In the genomic region with DNA sequence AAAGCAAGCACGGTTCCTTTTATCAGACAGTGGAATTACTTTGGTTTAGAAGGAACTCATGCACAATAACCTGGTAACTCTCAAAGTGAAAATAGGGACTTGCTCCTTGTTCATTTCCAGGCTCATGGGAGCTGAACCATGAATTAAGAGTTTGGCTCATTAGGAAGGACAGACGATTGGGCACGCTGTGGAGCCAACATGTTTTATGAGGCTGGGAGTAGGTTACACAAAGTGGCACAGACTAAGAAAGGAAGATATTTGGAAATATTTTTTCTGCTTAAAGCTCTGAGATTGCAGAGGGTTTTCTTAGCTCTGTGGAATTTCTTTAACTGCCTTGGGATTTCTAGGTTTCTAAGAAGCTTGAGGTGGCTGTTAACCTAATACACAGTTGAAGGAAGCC, we compare ENCODE assay signal across 28 cellular contexts.
DNase-seq lines count a peak whose midpoint lies in the region; ATAC-seq and TF ChIP-seq lines count a peak whose summit lies in the region.
"Had no signal": no experiment of that assay in that cellular context is flagged by ENCODE, and none has a peak within 500 bp of the region (broad histone marks: within the 10 kb centered on the region; RNA-seq: fewer than 3 reads in every experiment).

No MANE protein-coding gene starts in this region.

- no peak overlapping the region for H3K4me3 Mint-ChIP-seq in T-helper 2 cell treated with Interferon-gamma antibody and Interleukin-4, amounts not matched to agents 5 μg/mL and 100 μg/mL, for 36 hours
- H3K4me3 Mint-ChIP-seq: activated B cell treated with CpG ODN at 0.5 μM for 24 hours; activated naive CD8-positive, alpha-beta T cell; activated T-helper 17 cell treated with anti-CD3 and anti-CD28 coated beads, Interleukin-2, amount 50 U/mL, for 72 hours; natural killer cell treated with Interleukin-12 subunit alpha and Interleukin-12 subunit beta and Interleukin-15 and Interleukin-18, amount 100 ng/mL, for 72 hours had no signal

- intact Hi-C loops in left ventricle myocardium inferior (cut with micrococcal nuclease), result no loop called here
- intact Hi-C loops in Right ventricle myocardium inferior (cut with DNase I), result no loop called here
- intact Hi-C loops in esophagus muscularis mucosa (cut with DNase I), result no loop called here

- H3K36me3 Mint-ChIP-seq in T-helper 2 cell treated with Interferon-gamma antibody and Interleukin-4, amounts not matched to agents 5 μg/mL and 100 μg/mL, for 36 hours (ENCODE audit: low read depth), result no peaks in the 10 kb centered on the region
- H3K36me3 Mint-ChIP-seq: activated naive CD8-positive, alpha-beta T cell; natural killer cell treated with Interleukin-12 subunit alpha and Interleukin-12 subunit beta and Interleukin-15 and Interleukin-18, amount 100 ng/mL, for 72 hours had no signal

- peaks cover 61% of the 10 kb centered on the region for H3K4me1 ChIP-seq in left ventricle myocardium inferior
- H3K4me1 ChIP-seq in esophagus muscularis mucosa, result peaks cover 9 to 28% (median 20%) of the 10 kb centered on the region in 4 donors
- H3K4me1 ChIP-seq: parathyroid adenoma, SJSA1 had no signal

- no peak overlapping the region for H3K27ac Mint-ChIP-seq in T-helper 2 cell treated with Interferon-gamma antibody and Interleukin-4, amounts not matched to agents 5 μg/mL and 100 μg/mL, for 36 hours
- H3K27ac Mint-ChIP-seq: activated B cell treated with CpG ODN at 0.5 μM for 24 hours; activated naive CD8-positive, alpha-beta T cell; activated T-helper 17 cell treated with anti-CD3 and anti-CD28 coated beads, Interleukin-2, amount 50 U/mL, for 72 hours; natural killer cell treated with Interleukin-12 subunit alpha and Interleukin-12 subunit beta and Interleukin-15 and Interleukin-18, amount 100 ng/mL, for 72 hours had no signal

- H3K27me3 ChIP-seq in left ventricle myocardium inferior (ENCODE audit: low read depth) (no peaks in the 10 kb centered on the region), esophagus muscularis mucosa (no peaks in the 10 kb centered on the region)
- H3K27me3 ChIP-seq: esophagus squamous epithelium, SJSA1 had no signal

- H3K9me3 ChIP-seq in left ventricle myocardium inferior (replicated peaks) (no peaks in the 10 kb centered on the region), esophagus muscularis mucosa (no peaks in the 10 kb centered on the region)
- H3K9me3 ChIP-seq: esophagus squamous epithelium, SJSA1 had no signal

- peaks cover 3% of the 10 kb centered on the region for H3K4me1 Mint-ChIP-seq in T-helper 2 cell treated with Interferon-gamma antibody and Interleukin-4, amounts not matched to agents 5 μg/mL and 100 μg/mL, for 36 hours (ENCODE audit: low read depth)
- H3K4me1 Mint-ChIP-seq: activated B cell treated with CpG ODN at 0.5 μM for 24 hours; activated T-helper 17 cell treated with anti-CD3 and anti-CD28 coated beads, Interleukin-2, amount 50 U/mL, for 72 hours had no signal

- no peak for DNase-seq in left ventricle myocardium inferior
- DNase-seq in Right ventricle myocardium inferior (ENCODE audit: missing footprints), result no peak
- DNase-seq in esophagus muscularis mucosa (ENCODE audit: extremely low spot score), result no peak
- no peak for DNase-seq in NCI-H510A (lab: John Stamatoyannopoulos, UW)
- no peak for DNase-seq in T-helper 2 cell treated with Interferon-gamma antibody and Interleukin-4, amounts not matched to agents 5 μg/mL and 100 μg/mL, for 36 hours (ENCODE audit: low spot score)
- no peak for DNase-seq in HPDE6-E6E7 (ENCODE audit: extremely low spot score)
- DNase-seq: activated B cell treated with CpG ODN at 0.5 μM for 24 hours; activated CD4-positive, alpha-beta T cell treated with anti-CD3 and anti-CD28 coated beads, Interleukin-2, amount 50 U/mL, for 4 hours; activated CD8-positive, alpha-beta memory T cell treated with anti-CD3 and anti-CD28 coated beads, Interleukin-2, amount 50 U/mL, for 4 hours; esophagus squamous epithelium; glutamatergic neuron; left cardiac atrium; NCI-H1092 treated with DMSO at 0.1 percent for 48 hours; NCI-H2029; NCI-H2227 treated with DMSO at 0.1 percent for 48 hours; NCI-H82; PC-9; stimulated activated CD4-positive, alpha-beta T cell treated with anti-CD3 and anti-CD28 coated beads, Interleukin-1b, Interleukin-23, amount 100 ng/mL, for 48 hours; trophoblast cell had no signal

- TF ChIP-seq EP300 in esophagus muscularis mucosa (IDR thresholded peaks at IDR 0.05), result no peak

- H3K4me3 ChIP-seq in left ventricle myocardium inferior (no peak overlapping the region), esophagus muscularis mucosa (no peak overlapping the region), skin epidermis (no peak overlapping the region)
- H3K4me3 ChIP-seq: esophagus squamous epithelium, PC-9, SJSA1 had no signal

- no peak for TF ChIP-seq CTCF in left ventricle myocardium inferior (IDR thresholded peaks at IDR 0.05; ENCODE audit: borderline replicate concordance)
- no peak for TF ChIP-seq CTCF in esophagus muscularis mucosa (IDR thresholded peaks at IDR 0.05)

- TF ChIP-seq POLR2A in esophagus muscularis mucosa (IDR thresholded peaks at IDR 0.05; ENCODE audit: low read depth), result no peak

- peaks cover 35% of the 10 kb centered on the region for H3K27me3 Mint-ChIP-seq in T-helper 2 cell treated with Interferon-gamma antibody and Interleukin-4, amounts not matched to agents 5 μg/mL and 100 μg/mL, for 36 hours (ENCODE audit: low read depth)
- H3K27me3 Mint-ChIP-seq: activated B cell treated with CpG ODN at 0.5 μM for 24 hours; activated naive CD8-positive, alpha-beta T cell had no signal

- peak overlapping the region; percentile 65 for H3K27ac ChIP-seq in left ventricle myocardium inferior (replicated peaks)
- peak overlapping the region in 3 of 4 donors; percentile 15 to 37 (median 36) for H3K27ac ChIP-seq in esophagus muscularis mucosa (replicated peaks in 1 of 4)
- peak overlapping the region in 13 of 21 experiments; percentile 1 to 68 (median 17) for H3K27ac ChIP-seq in skin epidermis
- H3K27ac ChIP-seq: C4-2B, HL-60, parathyroid adenoma, PC-9, SJSA1 had no signal

- ATAC-seq in Right ventricle myocardium inferior (no peak), HG02588 (IDR thresholded peaks at IDR 0.05; ENCODE audit: unreplicated experiment) (no peak)
- ATAC-seq: activated T-helper 17 cell treated with anti-CD3 and anti-CD28 coated beads, Interleukin-2, amount 50 U/mL, for 72 hours; natural killer cell treated with Interleukin-12 subunit alpha and Interleukin-12 subunit beta and Interleukin-15 and Interleukin-18, amount 100 ng/mL, for 72 hours had no signal

- 60% methylated on average over 3 of the region's 3 CpGs for WGBS in esophagus muscularis mucosa

- H3K36me3 ChIP-seq in left ventricle myocardium inferior (no peaks in the 10 kb centered on the region), esophagus muscularis mucosa (no peaks in the 10 kb centered on the region)
- H3K36me3 ChIP-seq: esophagus squamous epithelium, SJSA1 had no signal

- peaks cover 7% of the 10 kb centered on the region for H3K9me3 Mint-ChIP-seq in T-helper 2 cell treated with Interferon-gamma antibody and Interleukin-4, amounts not matched to agents 5 μg/mL and 100 μg/mL, for 36 hours
- H3K9me3 Mint-ChIP-seq: activated B cell treated with CpG ODN at 0.5 μM for 24 hours; natural killer cell treated with Interleukin-12 subunit alpha and Interleukin-12 subunit beta and Interleukin-15 and Interleukin-18, amount 100 ng/mL, for 72 hours had no signal
